In the genomic region with DNA sequence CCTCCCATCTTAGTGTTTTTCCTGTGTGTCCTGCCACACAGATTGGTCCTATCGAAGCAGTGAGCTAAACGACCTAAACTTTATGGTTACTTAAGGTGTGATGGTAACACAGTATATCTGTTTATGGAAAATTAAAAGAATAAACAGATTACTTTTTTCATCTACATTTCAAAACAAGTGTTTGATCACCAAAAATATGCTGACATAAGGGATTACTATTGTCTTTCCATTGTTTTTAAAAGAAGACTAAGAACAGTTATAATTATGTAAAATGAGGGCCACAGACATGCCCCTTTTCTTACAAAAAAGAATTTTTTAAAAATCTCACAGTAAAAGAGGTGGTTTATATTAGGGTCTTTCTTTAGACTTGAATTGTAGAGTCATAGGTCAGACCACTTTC, we compare ENCODE assay signal across 22 cellular contexts. TPM values are rescaled to one million over a fixed set of nuclear protein-coding genes. Genes with fewer than 3 reads are reported as not detected.
DNase-seq lines count a peak whose midpoint lies in the region; ATAC-seq, FAIRE-seq and TF ChIP-seq lines count a peak whose summit lies in the region.
"Had no signal": no experiment of that assay in that cellular context is flagged by ENCODE, and none has a peak within 500 bp of the region (broad histone marks: within the 10 kb centered on the region; RNA-seq: fewer than 3 reads in every experiment).

No MANE protein-coding gene starts in this region.

- no peak overlapping the region for H2AFZ ChIP-seq in IMR-90 (replicated peaks; ENCODE audit: low read length, poor library complexity)
- no peak overlapping the region for H2AFZ ChIP-seq in H1 (ENCODE audit: low read length)

- H3K9me3 Mint-ChIP-seq in activated CD4-positive, alpha-beta T cell treated with anti-CD3 and anti-CD28 coated beads, Interleukin-2, amount 10 ng/mL, durations not matched to agents 24 days and 14 days: no peaks in the 10 kb centered on the region
- H3K9me3 Mint-ChIP-seq: CD4-positive, alpha-beta T cell; CD8-positive, alpha-beta T cell had no signal

- no peak for TF ChIP-seq RAD21 in A549 (conservative IDR thresholded peaks at IDR 0.05 in 1 of 2, IDR thresholded peaks at IDR 0.05 in 1 of 2)
- TF ChIP-seq RAD21 in IMR-90 (IDR thresholded peaks at IDR 0.05; ENCODE audit: low read length): no peak
- TF ChIP-seq RAD21 in H1 (IDR thresholded peaks at IDR 0.05 in 1 of 2, conservative IDR thresholded peaks at IDR 0.05 in 1 of 2; ENCODE audit: low read depth in 2 of 2, low read length in 2 of 2): no peak

- no peak overlapping the region for H3K18ac ChIP-seq in IMR-90 (ENCODE audit: low read depth, low read length)
- H3K18ac ChIP-seq in H1 (ENCODE audit: extremely low read depth, low read length): no peak overlapping the region

- H3K79me2 ChIP-seq in H1 (ENCODE audit: control insufficient read depth in 1 of 2, insufficient read depth in 2 of 2, low read length in 2 of 2): no peaks in the 10 kb centered on the region

- no peak for TF ChIP-seq CTCF in A549 (IDR thresholded peaks at IDR 0.05)
- TF ChIP-seq CTCF in IMR-90 (conservative IDR thresholded peaks at IDR 0.05; ENCODE audit: low read depth, low read length): no peak
- no peak for TF ChIP-seq CTCF in H1 (IDR thresholded peaks at IDR 0.05; ENCODE audit: control extremely low read depth in 1 of 3, insufficient read depth in 1 of 3, low read depth in 1 of 3, low read length in 3 of 3)
- TF ChIP-seq CTCF in prostate gland (IDR thresholded peaks at IDR 0.05): no peak

- no peak for ATAC-seq in A549
- no peak for ATAC-seq in IMR-90 (ENCODE audit: low read depth)
- ATAC-seq: CD8-positive, alpha-beta T cell had no signal

- H3K36me3 Mint-ChIP-seq in activated CD4-positive, alpha-beta T cell treated with anti-CD3 and anti-CD28 coated beads, Interleukin-2, amount 10 ng/mL, durations not matched to agents 24 days and 14 days (ENCODE audit: low read depth): peaks cover 16% of the 10 kb centered on the region

- POLR2A ChIA-PET in A549 (lab: Yijun Ruan, JAX) (no interaction called here), IMR-90 (lab: Charles Lee; ENCODE audit: unreplicated experiment) (no interaction called here), H1 (lab: Charles Lee; ENCODE audit: partially characterized antibody) (no interaction called here)

- in situ Hi-C loops in IMR-90 (cut with MboI; ENCODE audit: low sequenced_read_pairs): no loop called here

- no peak overlapping the region for H3K27ac Mint-ChIP-seq in activated CD4-positive, alpha-beta T cell treated with anti-CD3 and anti-CD28 coated beads, Interleukin-2, amount 10 ng/mL, durations not matched to agents 24 days and 14 days
- H3K27ac Mint-ChIP-seq: B cell; CD4-positive, alpha-beta T cell; CD8-positive, alpha-beta T cell had no signal

- H3K4me3 ChIP-seq in A549: no peak overlapping the region
- H3K4me3 ChIP-seq in IMR-90 (ENCODE audit: insufficient read depth, low read depth, low read length): no peak overlapping the region
- H3K4me3 ChIP-seq in H1 (ENCODE audit: extremely low read depth in 1 of 4, insufficient read depth in 2 of 4, low read depth in 3 of 4, low read length in 4 of 4): no peak overlapping the region
- H3K4me3 ChIP-seq in small intestine (ENCODE audit: low read depth in 1 of 2, low read length in 2 of 2): no peak overlapping the region
- no peak overlapping the region for H3K4me3 ChIP-seq in prostate gland
- H3K4me3 ChIP-seq: BLaER1 treated with 17β-estradiol and CSF1 and Interleukin-3, amounts not matched to agents 10 nM and 100 nM had no signal

- H4K20me1 ChIP-seq in IMR-90 (ENCODE audit: insufficient read depth, low read length) (no peaks in the 10 kb centered on the region), H1 (replicated peaks in 1 of 2; ENCODE audit: control insufficient read depth in 1 of 2, insufficient read depth in 2 of 2, low read length in 2 of 2) (no peaks in the 10 kb centered on the region)

- no peaks in the 10 kb centered on the region for H3K4me1 ChIP-seq in A549
- H3K4me1 ChIP-seq in IMR-90 (ENCODE audit: control insufficient read depth, insufficient read depth, low read length): no peaks in the 10 kb centered on the region
- peaks cover 0 to 5% (median 2%) of the 10 kb centered on the region in 4 experiments; a peak in 2 of 7 replicates for H3K4me1 ChIP-seq in H1 (replicated peaks in 1 of 4; ENCODE audit: control insufficient read depth in 3 of 4, insufficient read depth in 4 of 4, low read length in 3 of 4)
- H3K4me1 ChIP-seq in small intestine (ENCODE audit: control insufficient read depth in 2 of 2, insufficient read depth in 1 of 2, low read depth in 1 of 2, low read length in 1 of 2): no peaks in the 10 kb centered on the region
- H3K4me1 ChIP-seq in prostate gland (replicated peaks): no peaks in the 10 kb centered on the region
- H3K4me1 ChIP-seq: BLaER1 treated with 17β-estradiol and CSF1 and Interleukin-3, amounts not matched to agents 10 nM and 100 nM; Caco-2 had no signal

- H4K91ac ChIP-seq in IMR-90 (ENCODE audit: insufficient read depth, low read depth, low read length) (no peak overlapping the region), H1 (replicated peaks; ENCODE audit: insufficient read length, low read length) (no peak overlapping the region)

- no peaks in the 10 kb centered on the region for H3K27me3 Mint-ChIP-seq in activated CD4-positive, alpha-beta T cell treated with anti-CD3 and anti-CD28 coated beads, Interleukin-2, amount 10 ng/mL, durations not matched to agents 24 days and 14 days
- H3K27me3 Mint-ChIP-seq: B cell; CD4-positive, alpha-beta T cell had no signal

- dilution Hi-C loops in IMR-90 (cut with HindIII; ENCODE audit: low sequenced_read_pairs, unreplicated experiment): no loop called here

- H3K14ac ChIP-seq in IMR-90 (replicated peaks; ENCODE audit: low read depth, low read length) (no peak overlapping the region), H1 (ENCODE audit: insufficient read length) (no peak overlapping the region)

- H2BK15ac ChIP-seq in IMR-90 (ENCODE audit: low read depth, low read length): no peak overlapping the region
- no peak overlapping the region for H2BK15ac ChIP-seq in H1 (ENCODE audit: low read length)

- no peak overlapping the region for H2AK9ac ChIP-seq in IMR-90 (replicated peaks; ENCODE audit: low read depth, low read length, poor library complexity)

- no peaks in the 10 kb centered on the region for H3K9me3 ChIP-seq in A549
- H3K9me3 ChIP-seq in IMR-90 (ENCODE audit: control insufficient read depth, insufficient read depth, low read length): no peaks in the 10 kb centered on the region
- no peaks in the 10 kb centered on the region for H3K9me3 ChIP-seq in H1 (ENCODE audit: insufficient read depth in 2 of 2, low read depth in 1 of 2, low read length in 1 of 2)
- no peaks in the 10 kb centered on the region for H3K9me3 ChIP-seq in small intestine (ENCODE audit: control insufficient read depth, low read depth)
- no peaks in the 10 kb centered on the region for H3K9me3 ChIP-seq in prostate gland
- H3K9me3 ChIP-seq: BLaER1 treated with 17β-estradiol and CSF1 and Interleukin-3, amounts not matched to agents 10 nM and 100 nM; Caco-2 had no signal

- no peaks in the 10 kb centered on the region for H3K4me1 Mint-ChIP-seq in activated CD4-positive, alpha-beta T cell treated with anti-CD3 and anti-CD28 coated beads, Interleukin-2, amount 10 ng/mL, durations not matched to agents 24 days and 14 days
- H3K4me1 Mint-ChIP-seq: B cell had no signal

- TF ChIP-seq EP300 in A549 (IDR thresholded peaks at IDR 0.05): no peak
- no peak for TF ChIP-seq EP300 in H1 (IDR thresholded peaks at IDR 0.05; ENCODE audit: borderline replicate concordance in 1 of 2, low read depth in 2 of 2, low read length in 2 of 2)

- peaks cover 0 to 7% of the 10 kb centered on the region in 2 experiments; a peak in 2 of 4 replicates for H3K79me1 ChIP-seq in IMR-90 (ENCODE audit: low read depth in 1 of 2, low read length in 2 of 2)
- H3K79me1 ChIP-seq in H1 (ENCODE audit: low read depth, low read length): no peaks in the 10 kb centered on the region

- H3K9me1 ChIP-seq in IMR-90 (ENCODE audit: insufficient read depth, low read length): no peaks in the 10 kb centered on the region

- H2BK12ac ChIP-seq in H1 (ENCODE audit: low read depth, low read length): no peak overlapping the region

- no peak overlapping the region for H3K27ac ChIP-seq in A549
- H3K27ac ChIP-seq in IMR-90 (ENCODE audit: insufficient read depth, low read length): no peak overlapping the region
- no peak overlapping the region for H3K27ac ChIP-seq in H1 (ENCODE audit: low read depth, low read length)
- H3K27ac ChIP-seq in small intestine (ENCODE audit: low read depth in 1 of 2, low read length in 1 of 2): no peak overlapping the region
- no peak overlapping the region for H3K27ac ChIP-seq in prostate gland
- H3K27ac ChIP-seq: BLaER1 treated with 17β-estradiol and CSF1 and Interleukin-3, amounts not matched to agents 10 nM and 100 nM; C4-2B had no signal

- no peak overlapping the region for H4K8ac ChIP-seq in IMR-90 (ENCODE audit: low read depth in 2 of 2, low read length in 2 of 2)
- H4K8ac ChIP-seq in H1 (ENCODE audit: extremely low read depth, insufficient read depth, low read length): no peak overlapping the region

- no TSS peak for BruUV-seq in IMR-90 (replicated peaks; lab: Mats Ljungman, UMichigan)

- CTCF ChIA-PET in A549 (lab: Yijun Ruan, JAX) (interaction anchor here (0.6 to 1.5 kb wide), 4 partner anchors 9 to 120 kb away, joined by 3 to 5 read pairs (median 3); a partner anchor contains a TSS), IMR-90 (lab: Yijun Ruan, JAX) (interaction anchor here (1.1 kb wide), 1 partner anchor 9 kb away, joined by 4 read pairs; no protein-coding TSS in a partner anchor), H1 (lab: Charles Lee; ENCODE audit: partially characterized antibody) (interaction anchor here (0.9 to 2.0 kb wide), 6 partner anchors 9 to 433 kb away, joined by 3 to 6 read pairs (median 4); a partner anchor contains a TSS)

- no peak for FAIRE-seq in A549 (lab: Jason Lieb, UNC)
- FAIRE-seq in H1 (lab: Jason Lieb, UNC): no peak
- FAIRE-seq in small intestine (lab: Jason Lieb, UNC): peak; percentile 53
- FAIRE-seq: A204.1, D721Med, GM12891, GM19239 had no signal

- WGBS in A549 (ENCODE audit: missing lambda C conversion rate): 69% methylated on average over 2 of the region's 2 CpGs
- no CpG with 5 or more reads among the region's 2 CpGs for WGBS in IMR-90 (ENCODE audit: extremely low coverage in 2 of 2, insufficient read length in 1 of 2), 2 experiments
- 95% methylated on average over 2 of the region's 2 CpGs; no CpG with 5 or more reads in 1 of the 2 experiments for WGBS in H1 (ENCODE audit: extremely low coverage in 1 of 2, insufficient coverage in 1 of 2, insufficient read length in 1 of 2, insufficient replicate concordance in 2 of 2, low coverage in 1 of 2, low lambda C conversion rate in 2 of 2, missing lambda C conversion rate in 1 of 2), 2 experiments
- WGBS in small intestine, 3 donors: 79 to 88% (median 84%) methylated on average over 2 of the region's 2 CpGs
- 77% methylated on average over 2 of the region's 2 CpGs for WGBS in prostate gland

- H3K4ac ChIP-seq in IMR-90 (ENCODE audit: low read depth, low read length): no peak overlapping the region
- H3K4ac ChIP-seq in H1 (replicated peaks; ENCODE audit: insufficient read length, low read depth, low read length): no peak overlapping the region

- H2AK5ac ChIP-seq in IMR-90 (ENCODE audit: low read depth, low read length): no peak overlapping the region
- H2AK5ac ChIP-seq in H1 (ENCODE audit: low read depth, low read length): no peak overlapping the region

- H3K9ac ChIP-seq in IMR-90 (ENCODE audit: low read depth, low read length): no peak overlapping the region
- no peak overlapping the region for H3K9ac ChIP-seq in H1 (replicated peaks in 1 of 4; ENCODE audit: extremely low read depth in 1 of 4, low read depth in 3 of 4, low read length in 3 of 4)
- H3K9ac ChIP-seq: BLaER1 treated with 17β-estradiol and CSF1 and Interleukin-3, amounts not matched to agents 10 nM and 100 nM had no signal

- DNase-seq in A549 (ENCODE audit: low read depth in 1 of 2, low spot score in 1 of 2): no peak
- DNase-seq in IMR-90: no peak
- no peak for DNase-seq in H1 (ENCODE audit: low read depth in 1 of 2, low spot score in 2 of 2)
- DNase-seq in small intestine: no peak
- DNase-seq in NCI-H774 (lab: John Stamatoyannopoulos, UW): no peak
- DNase-seq in prostate gland (ENCODE audit: low spot score): no peak
- no peak for DNase-seq in activated CD4-positive, alpha-beta T cell treated with anti-CD3 and anti-CD28 coated beads, Interleukin-2, amount 10 ng/mL, durations not matched to agents 24 days and 14 days
- DNase-seq: 8988T; AML-193; Caco-2; Calu3; CD4-positive, alpha-beta T cell; CD8-positive, alpha-beta T cell; DMS79 treated with DMSO at 0.1 percent for 48 hours; GF-D8 had no signal

- no peaks in the 10 kb centered on the region for H3K27me3 ChIP-seq in IMR-90 (ENCODE audit: control insufficient read depth, insufficient read depth, low read length)
- H3K27me3 ChIP-seq in H1 (replicated peaks in 1 of 4; ENCODE audit: control insufficient read depth in 3 of 4, extremely low read depth in 1 of 4, insufficient read depth in 3 of 4, low read length in 3 of 4): no peaks in the 10 kb centered on the region
- no peaks in the 10 kb centered on the region for H3K27me3 ChIP-seq in small intestine (ENCODE audit: control insufficient read depth in 2 of 2, insufficient read depth in 2 of 2, low read length in 2 of 2)
- no peaks in the 10 kb centered on the region for H3K27me3 ChIP-seq in prostate gland (replicated peaks; ENCODE audit: insufficient read depth)
- H3K27me3 ChIP-seq: BLaER1 treated with 17β-estradiol and CSF1 and Interleukin-3, amounts not matched to agents 10 nM and 100 nM had no signal

- H2BK5ac ChIP-seq in IMR-90 (ENCODE audit: low read depth, low read length, poor library complexity, severe bottlenecking): no peak overlapping the region
- no peak overlapping the region for H2BK5ac ChIP-seq in H1 (ENCODE audit: low read depth, low read length)

- H2BK120ac ChIP-seq in IMR-90 (ENCODE audit: low read depth, low read length): no peak overlapping the region
- no peak overlapping the region for H2BK120ac ChIP-seq in H1 (replicated peaks; ENCODE audit: low read depth, low read length)

- H3K36me3 ChIP-seq in IMR-90 (ENCODE audit: control insufficient read depth, insufficient read depth, low read length) (peaks cover 4% of the 10 kb centered on the region), H1 (ENCODE audit: control insufficient read depth in 2 of 4, insufficient read depth in 4 of 4, low read length in 3 of 4) (peaks cover 0 to 5% (median 1%) of the 10 kb centered on the region in 4 experiments; a peak in 4 of 8 replicates), small intestine (ENCODE audit: control insufficient read depth in 2 of 2, insufficient read depth in 2 of 2, low read length in 2 of 2) (peaks cover 6 to 12% of the 10 kb centered on the region in 2 donors), prostate gland (no peaks in the 10 kb centered on the region)

- no peaks in the 10 kb centered on the region for H3K23me2 ChIP-seq in H1 (ENCODE audit: low read depth, low read length)

- intact Hi-C loops in IMR-90 (cut with micrococcal nuclease): no loop called here
- intact Hi-C loops in prostate gland (cut with DNase I): no loop called here
- intact Hi-C loops in activated CD4-positive, alpha-beta T cell treated with anti-CD3 and anti-CD28 coated beads, Interleukin-2, amount 10 ng/mL, durations not matched to agents 24 days and 14 days (cut with micrococcal nuclease): no loop called here

- no peak overlapping the region for H3K4me3 Mint-ChIP-seq in activated CD4-positive, alpha-beta T cell treated with anti-CD3 and anti-CD28 coated beads, Interleukin-2, amount 10 ng/mL, durations not matched to agents 24 days and 14 days
- H3K4me3 Mint-ChIP-seq: B cell; CD4-positive, alpha-beta T cell; CD8-positive, alpha-beta T cell had no signal

- H3K56ac ChIP-seq in IMR-90 (ENCODE audit: extremely low read depth, insufficient read depth, low read length) (no peak overlapping the region), H1 (replicated peaks; ENCODE audit: insufficient read length, low read depth, low read length) (no peak overlapping the region)

- no peak overlapping the region for H4K5ac ChIP-seq in IMR-90 (ENCODE audit: low read depth, low read length)
- H4K5ac ChIP-seq in H1 (ENCODE audit: insufficient read length, low read depth, low read length): no peak overlapping the region

- H3K4me2 ChIP-seq in A549: no peak overlapping the region
- H3K4me2 ChIP-seq in IMR-90 (ENCODE audit: low read depth, low read length): no peak overlapping the region
- H3K4me2 ChIP-seq in H1 (ENCODE audit: insufficient read depth in 1 of 2, low read depth in 2 of 2, low read length in 2 of 2): no peak overlapping the region
- H3K4me2 ChIP-seq: BLaER1 treated with 17β-estradiol and CSF1 and Interleukin-3, amounts not matched to agents 10 nM and 100 nM had no signal

- H3K23ac ChIP-seq in IMR-90 (ENCODE audit: low read depth, low read length) (no peak overlapping the region), H1 (ENCODE audit: insufficient read length) (no peak overlapping the region)

- H2BK20ac ChIP-seq in IMR-90 (ENCODE audit: low read depth, low read length) (no peak overlapping the region), H1 (ENCODE audit: low read length) (no peak overlapping the region)

- no peak for TF ChIP-seq POLR2A in A549 (IDR thresholded peaks at IDR 0.05; ENCODE audit: low read length)
- no peak for TF ChIP-seq POLR2A in IMR-90 (IDR thresholded peaks at IDR 0.05; ENCODE audit: low read depth, low read length)
- no peak for TF ChIP-seq POLR2A in H1 (IDR thresholded peaks at IDR 0.05; ENCODE audit: control extremely low read depth in 1 of 2, low read depth in 2 of 2, low read length in 2 of 2)
- TF ChIP-seq POLR2A in prostate gland (IDR thresholded peaks at IDR 0.05): no peak

RNA-seq across cellular contexts. Expression of a gene that starts 17.9 kb away (rescaled TPM):
- polyA plus RNA-seq in A549 (2011; rRNA removed): 21.5 and 39.6 TPM in 2 replicates
- 7.6 and 10.6 TPM in 2 replicates for polyA plus RNA-seq in A549 (2012; cell fraction: cytosol; rRNA removed)
- 2.5 and 3.5 TPM in 2 replicates for polyA plus RNA-seq in A549 (2012; cell fraction: nucleus; rRNA removed)
- polyA plus RNA-seq in A549 (2017; fragmentation: RNase III; extraction: RNeasy Plus Mini Kit Qiagen cat#74134 plus additional on column Dnase treatment): 22.0 to 22.8 TPM (median 22.3 TPM) in 3 replicates
- polyA minus RNA-seq in A549 (2011; rRNA and poly(A)+ RNA removed): 8.0 and 8.6 TPM in 2 replicates
- total RNA-seq in IMR-90 (2012; rRNA removed): 10.0 and 34.4 TPM in 2 replicates
- 14.1 and 16.9 TPM in 2 replicates for polyA plus RNA-seq in IMR-90 (2012; rRNA removed)
- polyA plus RNA-seq in IMR-90 (2012; cell fraction: cytosol; rRNA removed): 1.1 and 2.4 TPM in 2 replicates
- polyA plus RNA-seq in IMR-90 (2012; cell fraction: nucleus; rRNA removed; ENCODE audit: low replicate concordance): 0.28 and 3.2 TPM in 2 replicates
- total RNA-seq in H1 (2021; fragmentation: NEBNext Ultra II Directional; extraction: Animal tissue kit (Norgen Biotek cat#: 25700)): 12.1 and 12.6 TPM in 2 replicates
- 1.8 and 3.8 TPM in 2 replicates for polyA plus RNA-seq in H1 (2011; rRNA removed)
- 8.7 TPM for polyA plus RNA-seq in H1 (2011; cell fraction: cytosol; rRNA removed)
- 1.1 TPM for polyA plus RNA-seq in H1 (2011; cell fraction: nucleus; rRNA removed)
- 7.0 to 12.7 TPM (median 9.8 TPM) in 4 replicates for polyA plus RNA-seq in H1 (2012, experiment 1 of 2)
- 1.6 TPM for polyA plus RNA-seq in H1 (2012, experiment 2 of 2)
- 10.8 TPM for polyA plus RNA-seq in H1 (2013, experiment 1 of 2)
- polyA plus RNA-seq in H1 (2013, experiment 2 of 2): 10.3 TPM
- 3.2 and 4.0 TPM in 2 replicates for polyA minus RNA-seq in H1 (2011; rRNA and poly(A)+ RNA removed)
- polyA minus RNA-seq in H1 (2011; cell fraction: cytosol; rRNA and poly(A)+ RNA removed): 2.7 TPM
- polyA minus RNA-seq in H1 (2011; cell fraction: nucleus; rRNA and poly(A)+ RNA removed): 12.0 TPM
- polyA plus RNA-seq in small intestine: 10 to 100 TPM; 19.5 to 28.2 (median 24.0) TPM
- total RNA-seq in prostate gland: 10 to 100 TPM; 23.1 to 31.1 TPM
- total RNA-seq in activated CD4-positive, alpha-beta T cell treated with anti-CD3 and anti-CD28 coated beads, Interleukin-2, amount 10 ng/mL, durations not matched to agents 24 days and 14 days: 21.5 and 23.4 TPM in 2 replicates
